ENCODE assay signal across 1 cellular context in genomic region chr17:2592974-2593845, GRCh38.
A peak's percentile ranks its signal among the peaks of the same experiment; 100 is the strongest.
TF ChIP-seq lines count a peak whose summit lies in the region.

PAFAH1B1 (plus strand) TSS chr17:2593654; CDS start chr17:2638289, 44,635 bp downstream.

TF ChIP-seq in HepG2, 621 proteins besides CTCF, POLR2A, EP300 and RAD21 (continued from another document and continues in another):
- TF ChIP-seq ZNF276 (CRISPR knock-in tag; IDR thresholded peaks at IDR 0.05; ENCODE audit: low read depth) (peak; percentile 69; the same call in 1 of the 2 replicates), ZNF232 (CRISPR knock-in tag; IDR thresholded peaks at IDR 0.05; ENCODE audit: borderline replicate concordance) (peak; percentile 67; the same call in 1 of the 2 replicates), SAFB2 (CRISPR knock-in tag; IDR thresholded peaks at IDR 0.05; ENCODE audit: borderline replicate concordance, low read depth) (no peak), SMC3 (IDR thresholded peaks at IDR 0.05; ENCODE audit: low read length) (no peak), ZUFSP (CRISPR knock-in tag; IDR thresholded peaks at IDR 0.05; ENCODE audit: borderline replicate concordance) (no peak), NFE2L2 (IDR thresholded peaks at IDR 0.05; ENCODE audit: low read length) (no peak), ZNF569 (CRISPR knock-in tag; IDR thresholded peaks at IDR 0.05; ENCODE audit: borderline replicate concordance) (no peak), SOX5 (CRISPR knock-in tag; IDR thresholded peaks at IDR 0.05; ENCODE audit: borderline replicate concordance) (peak; percentile 29; the same call in 1 of the 2 replicates), ZMYM3 (CRISPR knock-in tag; IDR thresholded peaks at IDR 0.05) (no peak), ZNF709 (CRISPR knock-in tag; IDR thresholded peaks at IDR 0.05) (peak; percentile 64; the same call in 1 of the 2 replicates), ARHGAP35 (CRISPR knock-in tag; IDR thresholded peaks at IDR 0.05; ENCODE audit: borderline replicate concordance) (0 out of 2 replicates have a peak, but pooled peaks have one; percentile 48), SRSF9 (IDR thresholded peaks at IDR 0.05; ENCODE audit: borderline replicate concordance, insufficient read depth, low read depth, low read length, poor library complexity, severe bottlenecking) (no peak), ZNF674 (CRISPR knock-in tag; IDR thresholded peaks at IDR 0.05; ENCODE audit: low read depth) (no peak), ATRX (CRISPR knock-in tag; IDR thresholded peaks at IDR 0.05; ENCODE audit: borderline replicate concordance) (no peak), ZNF34 (CRISPR knock-in tag; IDR thresholded peaks at IDR 0.05; ENCODE audit: borderline replicate concordance) (no peak), ZBTB1 (CRISPR knock-in tag; IDR thresholded peaks at IDR 0.05; ENCODE audit: borderline replicate concordance) (no peak), KDM5A (IDR thresholded peaks at IDR 0.05; ENCODE audit: borderline replicate concordance, low read length) (no peak; the same call in 1 of the 2 replicates), DNMT3B (CRISPR knock-in tag; conservative IDR thresholded peaks at IDR 0.05) (no peak), YY1 (IDR thresholded peaks at IDR 0.05; ENCODE audit: insufficient read depth, insufficient replicate concordance, low read depth, low read length) (peak; percentile 26), NFKB2 (CRISPR knock-in tag; IDR thresholded peaks at IDR 0.05; ENCODE audit: borderline replicate concordance) (peak; percentile 37; the same call in 1 of the 2 replicates), SIN3B (IDR thresholded peaks at IDR 0.05; ENCODE audit: low read length) (no peak), SP4 (CRISPR knock-in tag; IDR thresholded peaks at IDR 0.05) (peak; percentile 56; the same call in 1 of the 2 replicates), PRDM15 (CRISPR knock-in tag; IDR thresholded peaks at IDR 0.05) (no peak), ZNF264 (CRISPR knock-in tag; IDR thresholded peaks at IDR 0.05) (no peak), ZBTB37 (CRISPR knock-in tag; IDR thresholded peaks at IDR 0.05) (no peak), TFDP2 (CRISPR knock-in tag; IDR thresholded peaks at IDR 0.05) (no peak), FOXM1 (CRISPR knock-in tag; IDR thresholded peaks at IDR 0.05) (no peak), SCMH1 (CRISPR knock-in tag; IDR thresholded peaks at IDR 0.05; ENCODE audit: borderline replicate concordance) (no peak), RXRB (CRISPR knock-in tag; IDR thresholded peaks at IDR 0.05; ENCODE audit: borderline replicate concordance) (peak; percentile 64), ZNF317 (CRISPR knock-in tag; IDR thresholded peaks at IDR 0.05) (0 out of 2 replicates have a peak, but pooled peaks have one; percentile 59), ZFP36L2 (CRISPR knock-in tag; IDR thresholded peaks at IDR 0.05) (no peak), ZNF740 (CRISPR knock-in tag; IDR thresholded peaks at IDR 0.05) (peak; percentile 20; the same call in 1 of the 2 replicates), EZH2 (conservative IDR thresholded peaks at IDR 0.05; ENCODE audit: low read depth, low read length) (no peak), LBX2 (CRISPR knock-in tag; IDR thresholded peaks at IDR 0.05; ENCODE audit: borderline replicate concordance) (0 out of 2 replicates have a peak, but pooled peaks have one; percentile 33), ZSCAN21 (CRISPR knock-in tag; IDR thresholded peaks at IDR 0.05; ENCODE audit: borderline replicate concordance) (0 out of 2 replicates have a peak, but pooled peaks have one; percentile 64), ZBTB33 (CRISPR knock-in tag; IDR thresholded peaks at IDR 0.05) (peak; percentile 26; the same call in 1 of the 2 replicates), MYC (CRISPR knock-in tag; IDR thresholded peaks at IDR 0.05; ENCODE audit: borderline replicate concordance) (peak; percentile 63), TEAD3 (CRISPR knock-in tag; optimal IDR thresholded peaks at IDR 0.05; ENCODE audit: borderline replicate concordance) (no peak), ZBTB14 (CRISPR knock-in tag; IDR thresholded peaks at IDR 0.05) (no peak), ZFP91 (CRISPR knock-in tag; IDR thresholded peaks at IDR 0.05; ENCODE audit: borderline replicate concordance) (peak; percentile 78), MXD1 (CRISPR knock-in tag; IDR thresholded peaks at IDR 0.05) (peak; percentile 86), HNF4A (CRISPR knock-in tag; IDR thresholded peaks at IDR 0.05) (no peak), MAZ (IDR thresholded peaks at IDR 0.05; ENCODE audit: borderline replicate concordance, low read depth, low read length) (no peak), MAZ (CRISPR knock-in tag; IDR thresholded peaks at IDR 0.05; ENCODE audit: low read depth) (peak; percentile 51; the same call in 1 of the 2 replicates), ZMYM2 (CRISPR knock-in tag; IDR thresholded peaks at IDR 0.05) (no peak), CHCHD3 (CRISPR knock-in tag; IDR thresholded peaks at IDR 0.05) (0 out of 2 replicates have a peak, but pooled peaks have one; percentile 36), HMG20B (CRISPR knock-in tag; conservative IDR thresholded peaks at IDR 0.05) (no peak), EED (CRISPR knock-in tag; IDR thresholded peaks at IDR 0.05) (no peak)
